ENCODE assay signal across 21 cellular contexts in genomic region chr2:26483957-26484565, GRCh38. TPM values are rescaled to one million over a fixed set of nuclear protein-coding genes. Genes with fewer than 3 reads are reported as not detected.
DNase-seq lines count a peak whose midpoint lies in the region; ATAC-seq and TF ChIP-seq lines count a peak whose summit lies in the region.
"Had no signal": no experiment of that assay in that cellular context is flagged by ENCODE, and none has a peak within 500 bp of the region (broad histone marks: within the 10 kb centered on the region; RNA-seq: fewer than 3 reads in every experiment).

No MANE protein-coding gene starts in this region.

- H3K27ac ChIP-seq in adrenal gland, result peak overlapping the region in 4 of 5 donors; percentile 45 to 89 (median 68)
- H3K27ac ChIP-seq: HL-60, tibial artery had no signal

- H3K4me1 Mint-ChIP-seq in activated CD8-positive, alpha-beta T cell treated with anti-CD3 and anti-CD28 coated beads for 36 hours (ENCODE audit: low read depth), result no peaks in the 10 kb centered on the region
- H3K4me1 Mint-ChIP-seq: CD8-positive, alpha-beta memory T cell had no signal

- H3K36me3 ChIP-seq in MG63, result no peaks in the 10 kb centered on the region
- H3K36me3 ChIP-seq in adrenal gland (replicated peaks in 1 of 2), result no peaks in the 10 kb centered on the region
- H3K36me3 ChIP-seq: tibial artery had no signal

- H3K36me3 Mint-ChIP-seq in activated CD8-positive, alpha-beta T cell treated with anti-CD3 and anti-CD28 coated beads for 36 hours (ENCODE audit: low read depth), result no peaks in the 10 kb centered on the region
- H3K36me3 Mint-ChIP-seq: CD8-positive, alpha-beta memory T cell had no signal

- H3K4me3 Mint-ChIP-seq in activated CD8-positive, alpha-beta T cell treated with anti-CD3 and anti-CD28 coated beads for 36 hours, result no peak overlapping the region
- H3K4me3 Mint-ChIP-seq: activated CD4-positive, alpha-beta T cell treated with anti-CD3 and anti-CD28 coated beads, Interleukin-2, amount 10 ng/mL, durations not matched to agents 24 days and 14 days; CD8-positive, alpha-beta memory T cell; HFFc6 had no signal

- DNase-seq in MG63 (peak; percentile 23), adrenal gland (peak; percentile 47 to 87 (median 84)), left lobe of liver (ENCODE audit: low spot score) (peak; percentile 74), sciatic nerve (ENCODE audit: low spot score) (no peak)
- DNase-seq in activated CD8-positive, alpha-beta T cell treated with anti-CD3 and anti-CD28 coated beads for 36 hours, result no peak
- no peak for DNase-seq in stimulated activated naive CD4-positive, alpha-beta T cell (lab: John Stamatoyannopoulos, UW)
- DNase-seq: activated CD4-positive, alpha-beta T cell treated with anti-CD3 and anti-CD28 coated beads, Interleukin-2, amount 10 ng/mL, durations not matched to agents 24 days and 14 days; activated CD8-positive, alpha-beta memory T cell treated with anti-CD3 and anti-CD28 coated beads, Interleukin-2, amount 50 U/mL, for 4 hours; activated effector memory CD4-positive, alpha-beta T cell treated with Interleukin-2 at 50 U/mL for 16 hours; CD8-positive, alpha-beta memory T cell; cerebellar nuclear complex; DND-41; effector CD4-positive, alpha-beta T cell; HFFc6; midbrain; NCI-H1048; NCI-H524 treated with DMSO at 0.1 percent for 48 hours; stimulated activated naive CD4-positive, alpha-beta T cell treated with Interleukin-2 at 50 U/mL for 16 hours; tibial artery had no signal

- H3K4me3 ChIP-seq in MG63, result no peak overlapping the region
- H3K4me3 ChIP-seq in adrenal gland, result no peak overlapping the region
- H3K4me3 ChIP-seq: tibial artery had no signal

- intact Hi-C loops in adrenal gland (cut with DNase I), result no loop called here
- intact Hi-C loops in sciatic nerve (cut with DNase I), result no loop called here
- intact Hi-C loops in activated CD8-positive, alpha-beta T cell treated with anti-CD3 and anti-CD28 coated beads for 36 hours (cut with micrococcal nuclease), result no loop called here

- no peak overlapping the region for H3K27ac Mint-ChIP-seq in activated CD8-positive, alpha-beta T cell treated with anti-CD3 and anti-CD28 coated beads for 36 hours
- H3K27ac Mint-ChIP-seq: activated CD4-positive, alpha-beta T cell treated with anti-CD3 and anti-CD28 coated beads, Interleukin-2, amount 10 ng/mL, durations not matched to agents 24 days and 14 days; CD8-positive, alpha-beta memory T cell; HFFc6 had no signal

- no peaks in the 10 kb centered on the region for H3K27me3 Mint-ChIP-seq in activated CD8-positive, alpha-beta T cell treated with anti-CD3 and anti-CD28 coated beads for 36 hours
- H3K27me3 Mint-ChIP-seq: activated CD4-positive, alpha-beta T cell treated with anti-CD3 and anti-CD28 coated beads, Interleukin-2, amount 10 ng/mL, durations not matched to agents 24 days and 14 days had no signal

- POLR2A ChIA-PET in activated CD8-positive, alpha-beta T cell treated with anti-CD3 and anti-CD28 coated beads for 36 hours (lab: Charles Lee), result no interaction called here

- peaks cover 20 to 39% of the 10 kb centered on the region in 2 donors for H3K4me1 ChIP-seq in adrenal gland (replicated peaks in 1 of 2)
- H3K4me1 ChIP-seq: tibial artery had no signal

- no peaks in the 10 kb centered on the region for H3K27me3 ChIP-seq in MG63
- H3K27me3 ChIP-seq in adrenal gland, result no peaks in the 10 kb centered on the region

- 26 to 72% (median 55%) methylated on average over 7 to 13 of the region's 13 CpGs for WGBS in adrenal gland, 4 donors

- CTCF ChIA-PET in activated CD8-positive, alpha-beta T cell treated with anti-CD3 and anti-CD28 coated beads for 36 hours (lab: Charles Lee), result interaction anchor here (1.0 to 1.1 kb wide), 2 partner anchors 15 to 19 kb away, joined by 3 read pairs; no protein-coding TSS in a partner anchor

- H3K9me3 Mint-ChIP-seq in activated CD8-positive, alpha-beta T cell treated with anti-CD3 and anti-CD28 coated beads for 36 hours, result no peaks in the 10 kb centered on the region
- H3K9me3 Mint-ChIP-seq: activated CD4-positive, alpha-beta T cell treated with anti-CD3 and anti-CD28 coated beads, Interleukin-2, amount 10 ng/mL, durations not matched to agents 24 days and 14 days; CD8-positive, alpha-beta memory T cell; HFFc6 had no signal

- peak in 1 of 2 donors; percentile 41 for TF ChIP-seq POLR2A in adrenal gland (IDR thresholded peaks at IDR 0.05)

- ATAC-seq in left lobe of liver, result peak; percentile 85
- peak; percentile 46 for ATAC-seq in sciatic nerve
- ATAC-seq in activated CD8-positive, alpha-beta T cell treated with anti-CD3 and anti-CD28 coated beads for 36 hours, result no peak
- ATAC-seq in GM18511 (IDR thresholded peaks at IDR 0.05; ENCODE audit: unreplicated experiment), result no peak

- no peak for TF ChIP-seq CTCF in adrenal gland (IDR thresholded peaks at IDR 0.05)
- no peak for TF ChIP-seq CTCF in activated CD8-positive, alpha-beta T cell treated with anti-CD3 and anti-CD28 coated beads for 36 hours (IDR thresholded peaks at IDR 0.05)

- H3K9me3 ChIP-seq in MG63 (no peaks in the 10 kb centered on the region), adrenal gland (replicated peaks in 1 of 3) (no peaks in the 10 kb centered on the region)
- H3K9me3 ChIP-seq: tibial artery had no signal

RNA-seq across cellular contexts. Expression of gene OTOF, which starts 6.1 kb away (rescaled TPM):
- not detected in 2 replicates for total RNA-seq in MG63 (2014; rRNA removed; shearing (Covaris generic); ENCODE audit: low replicate concordance)
- total RNA-seq in adrenal gland, result 1 to 10 TPM in 4 of 8 donors, under 1 TPM in 4; 0.18 to 2.0 (median 1.1) TPM
- 1 to 10 TPM in 2 of 3 donors, under 1 TPM in 1; 0.33 to 1.6 (median 1.1) TPM for polyA plus RNA-seq in adrenal gland
- total RNA-seq in left lobe of liver, result 0.05 TPM
- 0.13 TPM for total RNA-seq in sciatic nerve
- total RNA-seq in activated CD8-positive, alpha-beta T cell treated with anti-CD3 and anti-CD28 coated beads for 36 hours, result under 1 TPM; 0.60 to 0.81 TPM

Comparison
In these comparisons a context has a peak if more than half of its experiments do, and no peak if none do; other contexts are left out.
1. DNase-seq: peak in MG63 (single experiment), adrenal gland (7 of 7) and left lobe of liver (single experiment); none in sciatic nerve (single experiment), activated CD8-positive, alpha-beta T cell treated with anti-CD3 and anti-CD28 coated beads for 36 hours (single experiment) and stimulated activated naive CD4-positive, alpha-beta T cell (0 of 6).
2. ATAC-seq: peak in left lobe of liver (single experiment) and sciatic nerve (single experiment); none in activated CD8-positive, alpha-beta T cell treated with anti-CD3 and anti-CD28 coated beads for 36 hours (single experiment) and GM18511 (single experiment).